17 cellular contexts compared by ENCODE assay signal in genomic region chr2:5803547-5803946, GRCh38.
A peak's percentile ranks its signal among the peaks of the same experiment; 100 is the strongest.
DNase-seq lines count a peak whose midpoint lies in the region; ATAC-seq and TF ChIP-seq lines count a peak whose summit lies in the region.
"Had no signal": no experiment of that assay in that cellular context is flagged by ENCODE, and none has a peak within 500 bp of the region (broad histone marks: within the 10 kb centered on the region; RNA-seq: fewer than 3 reads in every experiment).

No MANE protein-coding gene starts in this region.

- H3K4me2 ChIP-seq in skeletal muscle satellite cell (ENCODE audit: low read length) = peak overlapping the region; percentile 13
- H3K4me2 ChIP-seq: BLaER1 had no signal

- in situ Hi-C loops in astrocyte of the cerebellum (cut with HindIII; ENCODE audit: low sequenced_read_pairs) = no loop called here

- ATAC-seq in GM18907 (IDR thresholded peaks at IDR 0.05; ENCODE audit: unreplicated experiment) = no peak
- ATAC-seq in stimulated activated naive CD8-positive, alpha-beta T cell treated with anti-CD3 and anti-CD28 coated beads, Interleukin-15, Interleukin-2, amounts not matched to agents 100 U/mL and 50 U/mL, for 24 hours = no peak
- ATAC-seq: activated CD8-positive, alpha-beta T cell treated with anti-CD3 and anti-CD28 coated beads, Interleukin-2, amount 10 ng/mL, durations not matched to agents 7 days and 5 days; activated naive CD8-positive, alpha-beta T cell treated with anti-CD3 and anti-CD28 coated beads, Interleukin-2, amount 50 U/mL, for 24 hours; Panc1 had no signal

- no peaks in the 10 kb centered on the region for H3K36me3 ChIP-seq in skeletal muscle satellite cell (ENCODE audit: insufficient read depth, low read length)
- H3K36me3 ChIP-seq: BLaER1 had no signal

- peak; percentile 78 for DNase-seq in HT1080 (ENCODE audit: low read depth)
- peak; percentile 71 for DNase-seq in astrocyte of the cerebellum (ENCODE audit: low read depth)
- DNase-seq in islet precursor cell = peak; percentile 84
- no peak for DNase-seq in HK-2 (ENCODE audit: unreplicated experiment)
- DNase-seq in stimulated activated naive CD8-positive, alpha-beta T cell treated with anti-CD3 and anti-CD28 coated beads, Interleukin-15, Interleukin-2, amounts not matched to agents 100 U/mL and 50 U/mL, for 24 hours = no peak
- DNase-seq: activated CD8-positive, alpha-beta T cell treated with anti-CD3 and anti-CD28 coated beads, Interleukin-2, amount 10 ng/mL, durations not matched to agents 7 days and 5 days; activated naive CD8-positive, alpha-beta T cell treated with anti-CD3 and anti-CD28 coated beads, Interleukin-2, amount 50 U/mL, for 24 hours; cerebellar nuclear complex; foreskin melanocyte; HFFc6; naive B cell; NCI-H2029; NCI-H526 had no signal

- no peak overlapping the region for H3K9ac ChIP-seq in skeletal muscle satellite cell (ENCODE audit: low read depth, low read length)
- H3K9ac ChIP-seq: BLaER1 had no signal

- H3K27me3 ChIP-seq in skeletal muscle satellite cell (ENCODE audit: control insufficient read depth, insufficient read depth, low read length) = no peaks in the 10 kb centered on the region
- H3K27me3 ChIP-seq: BLaER1 had no signal

- TF ChIP-seq CTCF in astrocyte of the cerebellum (IDR thresholded peaks at IDR 0.05; ENCODE audit: low read depth, low read length, missing control alignments) = no peak

- H3K9me3 ChIP-seq in skeletal muscle satellite cell (replicated peaks; ENCODE audit: low read length) = no peaks in the 10 kb centered on the region
- H3K9me3 ChIP-seq: BLaER1 had no signal

- H3K4me3 ChIP-seq in astrocyte of the cerebellum (ENCODE audit: low read depth, low read length) (no peak overlapping the region), skeletal muscle satellite cell (ENCODE audit: low read length) (no peak overlapping the region)
- H3K4me3 ChIP-seq: BLaER1 had no signal

- H3K4me1 ChIP-seq in skeletal muscle satellite cell (ENCODE audit: control insufficient read depth, insufficient read depth, low read length) = peaks cover 3% of the 10 kb centered on the region
- H3K4me1 ChIP-seq: BLaER1 had no signal

Comparison
In these comparisons a context has a peak if more than half of its experiments do, and no peak if none do; other contexts are left out.
1. DNase-seq: peak in HT1080 (single experiment), astrocyte of the cerebellum (single experiment) and islet precursor cell (single experiment); none in HK-2 (single experiment) and stimulated activated naive CD8-positive, alpha-beta T cell treated with anti-CD3 and anti-CD28 coated beads, Interleukin-15, Interleukin-2, amounts not matched to agents 100 U/mL and 50 U/mL, for 24 hours (single experiment).